Comparison of ENCODE assay signal across 12 cellular contexts in the genomic region with DNA sequence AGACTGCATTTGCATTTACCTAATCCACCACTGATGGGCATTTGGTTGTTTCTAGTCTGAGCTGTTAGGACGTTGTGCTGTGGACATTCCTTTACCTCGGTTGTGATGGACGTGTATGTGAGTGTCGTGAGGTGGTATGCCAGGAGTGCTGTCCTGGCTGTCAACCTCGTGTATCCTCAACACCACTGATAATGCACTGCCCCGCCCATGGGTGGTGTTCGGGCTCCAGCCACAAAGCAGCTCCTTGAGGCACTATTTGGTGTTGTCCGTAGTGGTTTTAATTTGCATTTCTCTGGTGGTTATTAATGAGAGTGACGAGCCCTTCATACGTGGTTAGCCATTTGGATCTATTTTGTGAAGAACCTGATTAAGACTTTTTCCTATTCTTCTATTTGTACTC.
A peak's percentile ranks its signal among the peaks of the same experiment; 100 is the strongest.
DNase-seq lines count a peak whose midpoint lies in the region; ATAC-seq, FAIRE-seq and TF ChIP-seq lines count a peak whose summit lies in the region.
"Had no signal": no experiment of that assay in that cellular context is flagged by ENCODE, and none has a peak within 500 bp of the region (broad histone marks: within the 10 kb centered on the region; RNA-seq: fewer than 3 reads in every experiment).

No MANE protein-coding gene starts in this region.

- peaks cover 4% of the 10 kb centered on the region for H3K9me1 ChIP-seq in K562 (ENCODE audit: control insufficient read depth, insufficient read depth, low read length)

- peaks cover 87% of the 10 kb centered on the region for H3K79me2 ChIP-seq in K562 (ENCODE audit: control insufficient read depth, insufficient read depth, low read length)

- H3K9me3 ChIP-seq in K562 (replicated peaks; ENCODE audit: control insufficient read depth, insufficient read depth, low read depth, low read length) (no peaks in the 10 kb centered on the region), esophagus squamous epithelium (no peaks in the 10 kb centered on the region), sigmoid colon (no peaks in the 10 kb centered on the region)

- DNase-seq in GM10248 (ENCODE audit: extremely low spot score) = peak; percentile 47
- DNase-seq in K562 (ENCODE audit: extremely low read depth in 1 of 4, low spot score in 3 of 4) = peak; percentile 37 to 68 (median 50)
- no peak for DNase-seq in CD1c-positive myeloid dendritic cell (ENCODE audit: extremely low spot score)
- DNase-seq in esophagus squamous epithelium (lab: John Stamatoyannopoulos, UW) = no peak
- DNase-seq in NCI-H1436 treated with DMSO at 0.1 percent for 48 hours (lab: John Stamatoyannopoulos, UW) = no peak
- no peak for DNase-seq in sigmoid colon
- DNase-seq: activated CD4-positive, CD25-positive, alpha-beta regulatory T cell; NCI-H446 treated with DMSO at 0.1 percent for 48 hours; occipital lobe had no signal

- H3K4me3 ChIP-seq in K562 (no peak overlapping the region), esophagus squamous epithelium (no peak overlapping the region), sigmoid colon (no peak overlapping the region)

- intact Hi-C loops in K562 (cut with micrococcal nuclease) (no loop called here), esophagus squamous epithelium (cut with DNase I) (no loop called here), sigmoid colon (cut with DNase I) (no loop called here)

- H3K27ac ChIP-seq in K562 (ENCODE audit: extremely low read depth, low read depth, low read length) (no peak overlapping the region), esophagus squamous epithelium (no peak overlapping the region), sigmoid colon (no peak overlapping the region)

- TF ChIP-seq CTCF in GM10248 (IDR thresholded peaks at IDR 0.05; ENCODE audit: control extremely low read depth, extremely low read depth, low read depth, missing control alignments) (no peak), K562 (IDR thresholded peaks at IDR 0.05 in 2 of 3, conservative IDR thresholded peaks at IDR 0.05 in 1 of 3; ENCODE audit: insufficient read depth in 2 of 3, low read depth in 1 of 3, low read length in 3 of 3) (no peak), esophagus squamous epithelium (IDR thresholded peaks at IDR 0.05) (no peak), sigmoid colon (IDR thresholded peaks at IDR 0.05) (no peak)

- no TSS peak for BruUV-seq in K562 (replicated peaks; lab: Mats Ljungman, UMichigan)

- H3K9ac ChIP-seq in K562 (ENCODE audit: insufficient read depth in 1 of 2, low read depth in 2 of 2, low read length in 2 of 2) = no peak overlapping the region

- ATAC-seq in GM19452 (IDR thresholded peaks at IDR 0.05; ENCODE audit: unreplicated experiment) = peak; percentile 82
- peak; percentile 72 for ATAC-seq in HG03108 (IDR thresholded peaks at IDR 0.05; ENCODE audit: unreplicated experiment)
- ATAC-seq in K562 = peak; percentile 93

- H3K36me3 ChIP-seq in K562 (ENCODE audit: control insufficient read depth, insufficient read depth, low read length) (peaks cover 46% of the 10 kb centered on the region), esophagus squamous epithelium (peaks cover 0 to 27% (median 0%) of the 10 kb centered on the region in 3 donors), sigmoid colon (no peaks in the 10 kb centered on the region)

- POLR2A ChIA-PET in GM10248 (lab: Yijun Ruan, JAX) (no interaction called here), K562 (lab: Yijun Ruan, JAX) (interaction anchor here (1.5 kb wide), 1 partner anchor 12 kb away, joined by 4 read pairs; no protein-coding TSS in a partner anchor)

- in situ Hi-C loops in K562 (cut with MboI) = no loop called here

- H2AFZ ChIP-seq in K562 (ENCODE audit: low read depth, low read length) = no peak overlapping the region

- TF ChIP-seq RAD21 in K562 (CRISPR knock-in tag; conservative IDR thresholded peaks at IDR 0.05 in 1 of 2, IDR thresholded peaks at IDR 0.05 in 1 of 2) = no peak

- no peak for TF ChIP-seq EP300 in K562 (IDR thresholded peaks at IDR 0.05; ENCODE audit: low read length)
- no peak for TF ChIP-seq EP300 in sigmoid colon (IDR thresholded peaks at IDR 0.05)

- WGBS in K562 (ENCODE audit: insufficient coverage, low coverage, missing lambda C conversion rate) = 5% methylated on average over 10 of the region's 10 CpGs
- WGBS in esophagus squamous epithelium, 2 donors = 53 to 67% methylated on average over 10 of the region's 10 CpGs
- 26 to 59% methylated on average over 10 of the region's 10 CpGs for WGBS in sigmoid colon, 2 donors

- H3K4me2 ChIP-seq in K562 (ENCODE audit: insufficient read depth, low read length) = peak overlapping the region; percentile 60

- peak; percentile 92 for FAIRE-seq in K562 (lab: Jason Lieb, UNC)
- FAIRE-seq: D721Med had no signal

- H3K4me1 ChIP-seq in K562 (replicated peaks in 1 of 2; ENCODE audit: control insufficient read depth in 2 of 2, insufficient read depth in 2 of 2, low read length in 2 of 2) (peaks cover 5 to 21% of the 10 kb centered on the region in 2 experiments; a peak in 4 of 5 replicates), esophagus squamous epithelium (peaks cover 2 to 35% (median 4%) of the 10 kb centered on the region in 3 donors), sigmoid colon (peaks cover 0 to 51% (median 32%) of the 10 kb centered on the region in 4 donors)

- TF ChIP-seq POLR2A in K562 (conservative IDR thresholded peaks at IDR 0.05) (no peak), esophagus squamous epithelium (IDR thresholded peaks at IDR 0.05) (no peak), sigmoid colon (IDR thresholded peaks at IDR 0.05) (no peak)

- H3K27me3 ChIP-seq in K562 (ENCODE audit: control insufficient read depth in 2 of 2, insufficient read depth in 2 of 2, low read length in 2 of 2) (no peaks in the 10 kb centered on the region), esophagus squamous epithelium (no peaks in the 10 kb centered on the region), sigmoid colon (no peaks in the 10 kb centered on the region)

- peaks cover 15% of the 10 kb centered on the region; the same call in 1 of the 2 replicates for H4K20me1 ChIP-seq in K562 (replicated peaks; ENCODE audit: control insufficient read depth, insufficient read depth, low read length)

- CTCF ChIA-PET in GM10248 (lab: Yijun Ruan, JAX) (interaction anchor here (1.0 to 2.9 kb wide), 4 partner anchors 12 to 78 kb away, joined by 3 to 8 read pairs (median 3); no protein-coding TSS in a partner anchor), K562 (lab: Yijun Ruan, JAX; ENCODE audit: low intra/inter-chr PET ratio) (no interaction called here)

TF ChIP-seq in K562, 482 proteins besides CTCF, POLR2A, EP300 and RAD21 (continues in another document):
- TF ChIP-seq CEBPB (tag; IDR thresholded peaks at IDR 0.05) (no peak), ZBTB17 (CRISPR knock-in tag; IDR thresholded peaks at IDR 0.05) (no peak)
- TF ChIP-seq, protein P1, sequence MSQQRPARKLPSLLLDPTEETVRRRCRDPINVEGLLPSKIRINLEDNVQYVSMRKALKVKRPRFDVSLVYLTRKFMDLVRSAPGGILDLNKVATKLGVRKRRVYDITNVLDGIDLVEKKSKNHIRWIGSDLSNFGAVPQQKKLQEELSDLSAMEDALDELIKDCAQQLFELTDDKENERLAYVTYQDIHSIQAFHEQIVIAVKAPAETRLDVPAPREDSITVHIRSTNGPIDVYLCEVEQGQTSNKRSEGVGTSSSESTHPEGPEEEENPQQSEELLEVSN (IDR thresholded peaks at IDR 0.05; ENCODE audit: borderline replicate concordance in 1 of 2, extremely low read depth in 1 of 2, insufficient read depth in 1 of 2, insufficient read length in 1 of 2, low read depth in 1 of 2, low read length in 1 of 2, poor library complexity in 1 of 2, severe bottlenecking in 1 of 2) = peak; percentile 60 to 68
- TF ChIP-seq, protein P2, sequence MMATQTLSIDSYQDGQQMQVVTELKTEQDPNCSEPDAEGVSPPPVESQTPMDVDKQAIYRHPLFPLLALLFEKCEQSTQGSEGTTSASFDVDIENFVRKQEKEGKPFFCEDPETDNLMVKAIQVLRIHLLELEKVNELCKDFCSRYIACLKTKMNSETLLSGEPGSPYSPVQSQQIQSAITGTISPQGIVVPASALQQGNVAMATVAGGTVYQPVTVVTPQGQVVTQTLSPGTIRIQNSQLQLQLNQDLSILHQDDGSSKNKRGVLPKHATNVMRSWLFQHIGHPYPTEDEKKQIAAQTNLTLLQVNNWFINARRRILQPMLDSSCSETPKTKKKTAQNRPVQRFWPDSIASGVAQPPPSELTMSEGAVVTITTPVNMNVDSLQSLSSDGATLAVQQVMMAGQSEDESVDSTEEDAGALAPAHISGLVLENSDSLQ (IDR thresholded peaks at IDR 0.05) = peak; percentile 43
- TF ChIP-seq, protein P3, sequence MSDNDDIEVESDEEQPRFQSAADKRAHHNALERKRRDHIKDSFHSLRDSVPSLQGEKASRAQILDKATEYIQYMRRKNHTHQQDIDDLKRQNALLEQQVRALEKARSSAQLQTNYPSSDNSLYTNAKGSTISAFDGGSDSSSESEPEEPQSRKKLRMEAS (CRISPR knock-in tag; IDR thresholded peaks at IDR 0.05) = 0 out of 2 replicates have a peak, but pooled peaks have one; percentile 24

Comparison
In these comparisons a context has a peak if more than half of its experiments do, and no peak if none do; other contexts are left out.
1. DNase-seq: peak in GM10248 (single experiment) and K562 (4 of 4); none in CD1c-positive myeloid dendritic cell (single experiment), esophagus squamous epithelium (single experiment), NCI-H1436 treated with DMSO at 0.1 percent for 48 hours (single experiment) and sigmoid colon (single experiment).
2. Peak in every context shown above with its lines, with median percentiles within 50 percentile points of each other: ATAC-seq.